In the genomic region with DNA sequence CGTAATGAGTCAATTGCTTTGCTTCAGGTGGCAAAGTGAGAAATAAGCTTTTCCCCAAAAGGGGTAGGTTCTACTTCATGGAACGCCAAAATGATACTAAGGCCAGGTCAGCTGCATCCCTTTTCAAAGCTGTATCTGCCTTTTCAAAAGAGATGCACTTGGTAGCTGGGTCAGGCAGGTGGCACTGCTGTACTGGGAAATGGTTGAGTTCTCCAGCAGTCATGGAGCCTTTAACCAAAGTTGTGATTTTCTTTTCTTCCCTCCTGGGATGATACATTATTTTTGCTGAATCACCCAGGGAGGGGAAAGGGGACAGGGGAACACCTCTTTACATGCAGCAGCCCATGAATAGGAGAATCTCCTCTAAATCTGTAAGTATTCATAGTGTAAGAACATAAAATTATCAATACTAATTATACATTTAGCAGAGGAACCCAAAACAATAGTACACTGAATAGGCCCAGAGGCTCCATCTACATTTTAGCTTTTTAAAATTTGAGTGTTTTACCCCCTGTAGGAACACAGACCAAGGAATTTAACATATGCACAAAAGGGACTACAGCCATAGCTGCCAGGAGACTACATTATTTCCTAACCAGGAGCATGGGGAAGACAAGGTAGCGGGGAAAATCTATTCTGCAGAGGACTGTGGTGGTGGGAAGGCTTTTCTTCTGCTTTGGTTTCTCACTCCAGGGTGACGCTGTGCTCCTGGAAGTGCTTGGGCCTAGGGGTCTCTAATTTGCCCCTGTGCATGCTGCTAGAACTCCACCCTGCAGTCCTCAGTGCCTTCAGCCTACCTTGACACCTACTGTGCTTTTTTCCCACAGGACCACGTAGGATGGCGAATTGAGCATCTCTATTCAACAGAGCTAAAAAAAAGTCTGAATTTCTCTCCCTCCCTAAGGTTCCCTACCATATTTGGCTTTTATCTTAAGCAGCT, we compare ENCODE assay signal across 1 cellular context.
A peak's percentile ranks its signal among the peaks of the same experiment; 100 is the strongest.
TF ChIP-seq lines count a peak whose summit lies in the region.

No MANE protein-coding gene starts in this region.

TF ChIP-seq in GM12878, 131 proteins besides CTCF, POLR2A, EP300 and RAD21:
- peak; percentile 73; the same call in 1 of the 2 replicates for TF ChIP-seq YY1 (IDR thresholded peaks at IDR 0.05; ENCODE audit: low read depth, low read length)
- TF ChIP-seq FOXK2 (IDR thresholded peaks at IDR 0.05) = no peak
- peak; percentile 82 for TF ChIP-seq SMC3 (IDR thresholded peaks at IDR 0.05; ENCODE audit: borderline replicate concordance, low read length)
